Comparison of ENCODE assay signal across 8 cellular contexts in genomic region chr10:6275022-6275997, GRCh38.
DNase-seq lines count a peak whose midpoint lies in the region; ATAC-seq, FAIRE-seq and TF ChIP-seq lines count a peak whose summit lies in the region.

No MANE protein-coding gene starts in this region.

- H3K36me3 Mint-ChIP-seq in activated B cell treated with CpG ODN at 0.5 μM for 24 hours (ENCODE audit: low read depth) (peaks cover 1% of the 10 kb centered on the region), MCF 10A (ENCODE audit: insufficient read depth, unreplicated experiment) (peaks cover 8% of the 10 kb centered on the region)

- H3K9me3 Mint-ChIP-seq in activated B cell treated with CpG ODN at 0.5 μM for 24 hours, result no peaks in the 10 kb centered on the region
- no peaks in the 10 kb centered on the region for H3K9me3 Mint-ChIP-seq in MCF 10A (ENCODE audit: unreplicated experiment)

- DNase-seq in AG08395 (ENCODE audit: low spot score) (peak; percentile 98), GM19240 (ENCODE audit: insufficient read length, low spot score) (peak; percentile 34), HPDE6-E6E7 (ENCODE audit: extremely low spot score) (peak; percentile 85), activated B cell treated with CpG ODN at 0.5 μM for 24 hours (peak; percentile 62), MCF 10A (ENCODE audit: unreplicated experiment) (peak; percentile 99), keratinocyte (ENCODE audit: low read depth, low spot score) (peak; percentile 93), NCI-H2081 treated with DMSO at 0.1 percent for 48 hours (lab: John Stamatoyannopoulos, UW) (no peak)
- peak; percentile 83 to 95 (median 88) for DNase-seq in stimulated activated CD4-positive, alpha-beta T cell treated with anti-CD3 and anti-CD28 coated beads, Interleukin-12 subunit alpha, Interleukin-12 subunit beta, amount 100 ng/mL, for 48 hours (ENCODE audit: low read depth in 2 of 3, low spot score in 1 of 3)

- H3K9ac ChIP-seq in keratinocyte (ENCODE audit: control insufficient read depth, extremely low read depth, insufficient read depth, low read length), result peak overlapping the region; percentile 62

- H3K4me1 ChIP-seq in keratinocyte (ENCODE audit: control insufficient read depth, extremely low read depth, insufficient read depth, low read length), result peaks cover 19% of the 10 kb centered on the region

- BruUV-seq in MCF 10A (replicated peaks; lab: Mats Ljungman, UMichigan), result TSS peak; percentile 65

- peak overlapping the region; percentile 49 for H2AFZ ChIP-seq in keratinocyte (ENCODE audit: control insufficient read depth, low read length)

- peak overlapping the region; percentile 93 for H3K27ac Mint-ChIP-seq in activated B cell treated with CpG ODN at 0.5 μM for 24 hours
- peak overlapping the region; percentile 94 for H3K27ac Mint-ChIP-seq in MCF 10A (ENCODE audit: low read depth, unreplicated experiment)

- H3K36me3 ChIP-seq in keratinocyte (ENCODE audit: control insufficient read depth in 2 of 2, extremely low read depth in 1 of 2, insufficient read depth in 2 of 2, low read length in 2 of 2), result no peaks in the 10 kb centered on the region

- peak; percentile 94 for ATAC-seq in activated B cell treated with CpG ODN at 0.5 μM for 24 hours (ENCODE audit: low read depth)

- peak overlapping the region; percentile 83 for H3K27ac ChIP-seq in keratinocyte (ENCODE audit: control insufficient read depth, insufficient read depth, low read length)

- H3K9me3 ChIP-seq in keratinocyte (ENCODE audit: control insufficient read depth, low read depth, low read length), result no peaks in the 10 kb centered on the region

- TF ChIP-seq CTCF in activated B cell treated with CpG ODN at 0.5 μM for 24 hours (IDR thresholded peaks at IDR 0.05), result no peak
- no peak for TF ChIP-seq CTCF in MCF 10A (IDR thresholded peaks at IDR 0.05; ENCODE audit: unreplicated experiment)
- no peak for TF ChIP-seq CTCF in keratinocyte (optimal IDR thresholded peaks at IDR 0.05 in 1 of 3, IDR thresholded peaks at IDR 0.05 in 1 of 3, conservative IDR thresholded peaks at IDR 0.05 in 1 of 3; ENCODE audit: extremely low read depth in 1 of 3, insufficient read depth in 2 of 3, low read length in 3 of 3)

- CTCF ChIA-PET in activated B cell treated with CpG ODN at 0.5 μM for 24 hours (lab: Charles Lee), result interaction anchor here (1.1 to 1.2 kb wide), 4 partner anchors 23 to 126 kb away, joined by 3 to 9 read pairs (median 4); partner anchors contain the start of gene PFKFB3
- CTCF ChIA-PET in MCF 10A (lab: Yijun Ruan, JAX), result interaction anchor here (0.7 to 1.2 kb wide), 5 partner anchors 18 to 134 kb away, joined by 3 read pairs; no protein-coding TSS in a partner anchor

- H3K4me3 ChIP-seq in keratinocyte (ENCODE audit: control insufficient read depth in 2 of 3, extremely low read depth in 1 of 3, insufficient read depth in 2 of 3, low read depth in 1 of 3, low read length in 3 of 3), result peak overlapping the region in 1 of 3 experiments; percentile 20

- peak overlapping the region; percentile 83 for H3K4me2 ChIP-seq in keratinocyte (ENCODE audit: control insufficient read depth, extremely low read depth, insufficient read depth, low read depth, low read length)

- POLR2A ChIA-PET in activated B cell treated with CpG ODN at 0.5 μM for 24 hours (lab: Charles Lee) (interaction anchor here (0.6 to 2.8 kb wide), 17 partner anchors 11 to 1232 kb away, joined by 3 to 29 read pairs (median 5); partner anchors contain the start of gene PFKFB3), MCF 10A (lab: Yijun Ruan, JAX) (interaction anchor here (0.5 to 2.1 kb wide), 17 partner anchors 11 to 426 kb away, joined by 3 to 20 read pairs (median 3); partner anchors contain the start of genes FBH1 and PFKFB3)

- no peaks in the 10 kb centered on the region for H3K79me2 ChIP-seq in keratinocyte (ENCODE audit: control insufficient read depth, insufficient read depth, low read length)

- H3K4me3 Mint-ChIP-seq in activated B cell treated with CpG ODN at 0.5 μM for 24 hours (peak overlapping the region; percentile 80), MCF 10A (ENCODE audit: unreplicated experiment) (peak overlapping the region; percentile 68)

- peaks cover 28% of the 10 kb centered on the region for H3K4me1 Mint-ChIP-seq in activated B cell treated with CpG ODN at 0.5 μM for 24 hours
- peaks cover 11% of the 10 kb centered on the region for H3K4me1 Mint-ChIP-seq in MCF 10A (ENCODE audit: insufficient read depth, unreplicated experiment)

- H4K20me1 ChIP-seq in keratinocyte (ENCODE audit: control insufficient read depth, extremely low read depth, insufficient read depth, low read length), result no peaks in the 10 kb centered on the region

- FAIRE-seq in keratinocyte (lab: Jason Lieb, UNC), result peak; percentile 92

- dilution Hi-C loops in keratinocyte (cut with MboI; ENCODE audit: extremely low pct_ligation_motif_present, low sequenced_read_pairs), result no loop called here

- no peaks in the 10 kb centered on the region for H3K27me3 ChIP-seq in keratinocyte (ENCODE audit: control insufficient read depth, extremely low read depth, insufficient read depth, low read length)

- H3K27me3 Mint-ChIP-seq in activated B cell treated with CpG ODN at 0.5 μM for 24 hours, result no peaks in the 10 kb centered on the region
- no peaks in the 10 kb centered on the region for H3K27me3 Mint-ChIP-seq in MCF 10A (ENCODE audit: insufficient read depth, unreplicated experiment)

- intact Hi-C loops in activated B cell treated with CpG ODN at 0.5 μM for 24 hours (cut with micrococcal nuclease), result loop anchor here (1.0 to 2.0 kb wide), 3 partner anchors 25 to 73 kb away; partner anchors contain the start of gene PFKFB3
- intact Hi-C loops in MCF 10A (cut with micrococcal nuclease), result loop anchor here (1.0 kb wide), 1 partner anchor 121 kb away; no protein-coding TSS in a partner anchor

- H3K9me1 ChIP-seq in keratinocyte (ENCODE audit: control insufficient read depth, extremely low read depth, insufficient read depth, low read length), result no peaks in the 10 kb centered on the region
